ENCODE assay signal across 8 cellular contexts in genomic region chr10:130137659-130138478, GRCh38. TPM values are rescaled to one million over a fixed set of nuclear protein-coding genes. Genes with fewer than 3 reads are reported as not detected.
DNase-seq lines count a peak whose midpoint lies in the region; ATAC-seq and TF ChIP-seq lines count a peak whose summit lies in the region.

No MANE protein-coding gene starts in this region.

- no peaks in the 10 kb centered on the region for H3K27me3 Mint-ChIP-seq in T-helper 17 cell

- WGBS in aorta, 2 donors, result 89 to 90% methylated on average over 28 of the region's 28 CpGs

- intact Hi-C loops in aorta (cut with DNase I), result no loop called here

- peaks cover 5% of the 10 kb centered on the region for H3K36me3 Mint-ChIP-seq in T-helper 17 cell (ENCODE audit: low read depth)

- H3K9me3 ChIP-seq in T-helper 17 cell (ENCODE audit: control insufficient read depth, low read length, poor library complexity, severe bottlenecking) (no peaks in the 10 kb centered on the region), skeletal muscle satellite cell (replicated peaks; ENCODE audit: low read length) (no peaks in the 10 kb centered on the region), aorta (ENCODE audit: control insufficient read depth, low read length) (no peaks in the 10 kb centered on the region)

- H3K4me3 Mint-ChIP-seq in T-helper 17 cell, result peak overlapping the region; percentile 84

- no peak for TF ChIP-seq CTCF in fibroblast of villous mesenchyme (IDR thresholded peaks at IDR 0.05; ENCODE audit: insufficient read depth, low read depth, low read length)

- no peak overlapping the region for H3K27ac ChIP-seq in aorta (ENCODE audit: low read depth in 1 of 2, low read length in 2 of 2)

- DNase-seq in H7 (no peak), T-helper 17 cell (no peak), fibroblast of villous mesenchyme (ENCODE audit: low read depth) (no peak), aorta (no peak), NCI-H146 (lab: John Stamatoyannopoulos, UW) (no peak), GF-D8 (lab: John Stamatoyannopoulos, UW) (no peak)

- peak overlapping the region; percentile 92; the same call in 1 of the 2 replicates for H3K4me3 ChIP-seq in H7 (ENCODE audit: insufficient read depth, low read depth, low read length)
- H3K4me3 ChIP-seq in fibroblast of villous mesenchyme (ENCODE audit: low read depth, low read length), result peak overlapping the region; percentile 80
- H3K4me3 ChIP-seq in skeletal muscle satellite cell (ENCODE audit: low read length), result peak overlapping the region; percentile 97
- H3K4me3 ChIP-seq in aorta (ENCODE audit: low read length in 2 of 2), result peak overlapping the region in 1 of 2 donors; percentile 97

- H3K27me3 ChIP-seq in H7 (ENCODE audit: control insufficient read depth, insufficient read depth, low read length), result no peaks in the 10 kb centered on the region
- H3K27me3 ChIP-seq in skeletal muscle satellite cell (ENCODE audit: control insufficient read depth, insufficient read depth, low read length), result no peaks in the 10 kb centered on the region
- no peaks in the 10 kb centered on the region for H3K27me3 ChIP-seq in aorta (ENCODE audit: control insufficient read depth in 1 of 2, insufficient read depth in 2 of 2, low read length in 1 of 2)

- H3K4me1 ChIP-seq in skeletal muscle satellite cell (ENCODE audit: control insufficient read depth, insufficient read depth, low read length) (peaks cover 21% of the 10 kb centered on the region), aorta (ENCODE audit: control insufficient read depth in 1 of 2, insufficient read depth in 2 of 2, low read length in 2 of 2) (peaks cover 0 to 14% of the 10 kb centered on the region in 2 donors)

- peak overlapping the region; percentile 87 for H3K27ac Mint-ChIP-seq in T-helper 17 cell

- H3K4me1 Mint-ChIP-seq in T-helper 17 cell, result peaks cover 34% of the 10 kb centered on the region

- H3K36me3 ChIP-seq in H7 (replicated peaks; ENCODE audit: control insufficient read depth, insufficient read depth, low read length), result no peaks in the 10 kb centered on the region
- peaks cover 15% of the 10 kb centered on the region for H3K36me3 ChIP-seq in skeletal muscle satellite cell (ENCODE audit: insufficient read depth, low read length)
- H3K36me3 ChIP-seq in aorta (ENCODE audit: control insufficient read depth in 1 of 2, insufficient read depth in 2 of 2, low read length in 1 of 2), result no peaks in the 10 kb centered on the region

- peak overlapping the region; percentile 89 for H3K4me2 ChIP-seq in skeletal muscle satellite cell (ENCODE audit: low read length)

- H3K9ac ChIP-seq in skeletal muscle satellite cell (ENCODE audit: low read depth, low read length), result peak overlapping the region; percentile 90

- no peak for ATAC-seq in T-helper 17 cell
- ATAC-seq in aorta (ENCODE audit: low FRiP score), result no peak
- ATAC-seq in HG03135 (IDR thresholded peaks at IDR 0.05; ENCODE audit: unreplicated experiment), result no peak

RNA-seq across cellular contexts. Expression of gene GLRX3, which starts 1.7 kb away (rescaled TPM):
- 151 and 161 TPM in 2 replicates for total RNA-seq in H7 (2014; rRNA removed; shearing (Covaris generic))
- 10 to 100 TPM; 31.5 to 39.9 TPM for total RNA-seq in T-helper 17 cell
- 67.6 and 75.6 TPM in 2 replicates for total RNA-seq in fibroblast of villous mesenchyme
- 142 and 162 TPM in 2 replicates for total RNA-seq in skeletal muscle satellite cell (2012; rRNA removed)
- 10 to 100 TPM; 47.1 to 50.0 TPM for total RNA-seq in aorta
- polyA plus RNA-seq in aorta, result 10 to 100 TPM; 58.2 to 95.3 TPM

RNA-seq across cellular contexts. Expression of gene C10orf143, which starts 27.2 kb away (rescaled TPM):
- total RNA-seq in H7 (2014; rRNA removed; shearing (Covaris generic)), result 0.42 and 2.3 TPM in 2 replicates
- total RNA-seq in T-helper 17 cell (1 to 10 TPM; 5.0 to 5.5 TPM), fibroblast of villous mesenchyme (under 0.01 and 1.3 TPM in 2 replicates), aorta (1 to 10 TPM; 1.9 to 3.2 TPM)
- total RNA-seq in skeletal muscle satellite cell (2012; rRNA removed), result 0.76 and 0.87 TPM in 2 replicates
- 1 to 10 TPM; 6.9 to 7.5 TPM for polyA plus RNA-seq in aorta
